Comparison of ENCODE assay signal across 17 cellular contexts in genomic region chr13:91356919-91357612, GRCh38. TPM values are rescaled to one million over a fixed set of nuclear protein-coding genes. Genes with fewer than 3 reads are reported as not detected.
DNase-seq lines count a peak whose midpoint lies in the region; ATAC-seq and TF ChIP-seq lines count a peak whose summit lies in the region.
"Had no signal": no experiment of that assay in that cellular context is flagged by ENCODE, and none has a peak within 500 bp of the region (broad histone marks: within the 10 kb centered on the region; RNA-seq: fewer than 3 reads in every experiment).

No MANE protein-coding gene starts in this region.

- H3K4me1 Mint-ChIP-seq in activated CD8-positive, alpha-beta T cell treated with anti-CD3 and anti-CD28 coated beads for 36 hours (ENCODE audit: low read depth) = peaks cover 43% of the 10 kb centered on the region
- peaks cover 14% of the 10 kb centered on the region for H3K4me1 Mint-ChIP-seq in activated CD8-positive, alpha-beta T cell treated with anti-CD3 and anti-CD28 coated beads, Interleukin-2, amount 10 ng/mL, durations not matched to agents 7 days and 5 days (ENCODE audit: low read depth)
- H3K4me1 Mint-ChIP-seq in activated naive CD8-positive, alpha-beta T cell treated with anti-CD3 and anti-CD28 coated beads for 36 hours = peaks cover 41% of the 10 kb centered on the region
- H3K4me1 Mint-ChIP-seq in neural crest cell = peaks cover 80% of the 10 kb centered on the region

- H3K9me3 ChIP-seq in right atrium auricular region = no peaks in the 10 kb centered on the region
- H3K9me3 ChIP-seq: gastroesophageal sphincter, SJCRH30, vagina had no signal

- no peak for TF ChIP-seq CTCF in activated CD8-positive, alpha-beta T cell treated with anti-CD3 and anti-CD28 coated beads for 36 hours (IDR thresholded peaks at IDR 0.05)
- no peak for TF ChIP-seq CTCF in neural crest cell (conservative IDR thresholded peaks at IDR 0.05)
- no peak for TF ChIP-seq CTCF in right atrium auricular region (IDR thresholded peaks at IDR 0.05)

- H3K27ac ChIP-seq in right atrium auricular region = no peak overlapping the region
- H3K27ac ChIP-seq: gastroesophageal sphincter, SJCRH30, vagina had no signal

- peaks cover 24% of the 10 kb centered on the region for H3K36me3 ChIP-seq in right atrium auricular region
- H3K36me3 ChIP-seq: vagina had no signal

- intact Hi-C loops in activated CD8-positive, alpha-beta T cell treated with anti-CD3 and anti-CD28 coated beads for 36 hours (cut with micrococcal nuclease) = no loop called here

- H3K36me3 Mint-ChIP-seq in activated CD8-positive, alpha-beta T cell treated with anti-CD3 and anti-CD28 coated beads for 36 hours (ENCODE audit: low read depth) = peaks cover 63% of the 10 kb centered on the region
- H3K36me3 Mint-ChIP-seq in activated CD8-positive, alpha-beta T cell treated with anti-CD3 and anti-CD28 coated beads, Interleukin-2, amount 10 ng/mL, durations not matched to agents 7 days and 5 days (ENCODE audit: low read depth) = peaks cover 53% of the 10 kb centered on the region
- peaks cover 55% of the 10 kb centered on the region for H3K36me3 Mint-ChIP-seq in activated naive CD8-positive, alpha-beta T cell treated with anti-CD3 and anti-CD28 coated beads for 36 hours
- peaks cover 38% of the 10 kb centered on the region for H3K36me3 Mint-ChIP-seq in neural crest cell (ENCODE audit: low read depth)

- no peaks in the 10 kb centered on the region for H3K9me3 Mint-ChIP-seq in activated CD8-positive, alpha-beta T cell treated with anti-CD3 and anti-CD28 coated beads for 36 hours
- no peaks in the 10 kb centered on the region for H3K9me3 Mint-ChIP-seq in activated CD8-positive, alpha-beta T cell treated with anti-CD3 and anti-CD28 coated beads, Interleukin-2, amount 10 ng/mL, durations not matched to agents 7 days and 5 days (ENCODE audit: insufficient read depth)
- H3K9me3 Mint-ChIP-seq in activated naive CD8-positive, alpha-beta T cell treated with anti-CD3 and anti-CD28 coated beads for 36 hours = no peaks in the 10 kb centered on the region
- no peaks in the 10 kb centered on the region for H3K9me3 Mint-ChIP-seq in neural crest cell

- no peaks in the 10 kb centered on the region for H3K27me3 Mint-ChIP-seq in activated CD8-positive, alpha-beta T cell treated with anti-CD3 and anti-CD28 coated beads for 36 hours
- H3K27me3 Mint-ChIP-seq in activated CD8-positive, alpha-beta T cell treated with anti-CD3 and anti-CD28 coated beads, Interleukin-2, amount 10 ng/mL, durations not matched to agents 7 days and 5 days (ENCODE audit: low read depth) = no peaks in the 10 kb centered on the region
- no peaks in the 10 kb centered on the region for H3K27me3 Mint-ChIP-seq in activated naive CD8-positive, alpha-beta T cell treated with anti-CD3 and anti-CD28 coated beads for 36 hours
- peaks cover 7% of the 10 kb centered on the region for H3K27me3 Mint-ChIP-seq in neural crest cell (ENCODE audit: low read depth)

- no peak overlapping the region for H3K4me3 Mint-ChIP-seq in activated CD8-positive, alpha-beta T cell treated with anti-CD3 and anti-CD28 coated beads for 36 hours
- H3K4me3 Mint-ChIP-seq in activated CD8-positive, alpha-beta T cell treated with anti-CD3 and anti-CD28 coated beads, Interleukin-2, amount 10 ng/mL, durations not matched to agents 7 days and 5 days = no peak overlapping the region
- H3K4me3 Mint-ChIP-seq in activated naive CD8-positive, alpha-beta T cell treated with anti-CD3 and anti-CD28 coated beads for 36 hours = no peak overlapping the region
- H3K4me3 Mint-ChIP-seq in neural crest cell = peak overlapping the region; percentile 8

- H3K27ac Mint-ChIP-seq in activated CD8-positive, alpha-beta T cell treated with anti-CD3 and anti-CD28 coated beads for 36 hours = peak overlapping the region; percentile 9
- H3K27ac Mint-ChIP-seq in activated CD8-positive, alpha-beta T cell treated with anti-CD3 and anti-CD28 coated beads, Interleukin-2, amount 10 ng/mL, durations not matched to agents 7 days and 5 days = no peak overlapping the region
- H3K27ac Mint-ChIP-seq in activated naive CD8-positive, alpha-beta T cell treated with anti-CD3 and anti-CD28 coated beads for 36 hours = peak overlapping the region; percentile 46
- no peak overlapping the region for H3K27ac Mint-ChIP-seq in neural crest cell (ENCODE audit: unreplicated experiment)

- H3K27me3 ChIP-seq in right atrium auricular region = no peaks in the 10 kb centered on the region
- H3K27me3 ChIP-seq: gastroesophageal sphincter, vagina had no signal

- no peak overlapping the region for H3K4me3 ChIP-seq in right atrium auricular region
- H3K4me3 ChIP-seq: gastroesophageal sphincter, SJCRH30, vagina had no signal

- H3K4me1 ChIP-seq in right atrium auricular region = peaks cover 0 to 8% of the 10 kb centered on the region in 2 donors
- H3K4me1 ChIP-seq: vagina had no signal

- in situ Hi-C loops in KBM-7 (cut with MboI; ENCODE audit: low pct_unique_long_range_greater_than_20kb, low sequenced_read_pairs) = no loop called here

- DNase-seq in activated CD8-positive, alpha-beta T cell treated with anti-CD3 and anti-CD28 coated beads for 36 hours = no peak
- DNase-seq in activated CD8-positive, alpha-beta T cell treated with anti-CD3 and anti-CD28 coated beads, Interleukin-2, amount 10 ng/mL, durations not matched to agents 7 days and 5 days = no peak
- peak; percentile 38 for DNase-seq in KBM-7
- DNase-seq in activated naive CD8-positive, alpha-beta T cell treated with anti-CD3 and anti-CD28 coated beads for 36 hours = no peak
- DNase-seq in neural crest cell (ENCODE audit: low read depth, low spot score) = no peak
- no peak for DNase-seq in dedifferentiated amniotic fluid mesenchymal stem cell (ENCODE audit: extremely low spot score)
- DNase-seq in HuH-7 (ENCODE audit: low spot score) = no peak
- DNase-seq in right atrium auricular region (ENCODE audit: low spot score) = no peak
- DNase-seq: activated effector memory CD4-positive, alpha-beta T cell treated with Interleukin-2 at 50 U/mL for 16 hours; cortex of kidney; DMS79; NCI-H187; NCI-H510A treated with DMSO at 0.1 percent for 48 hours; SJCRH30 had no signal

- CTCF ChIA-PET in activated CD8-positive, alpha-beta T cell treated with anti-CD3 and anti-CD28 coated beads for 36 hours (lab: Charles Lee) = interaction anchor here (1.1 to 1.2 kb wide), 3 partner anchors 11 to 44 kb away, joined by 3 to 6 read pairs (median 4); no protein-coding TSS in a partner anchor
- CTCF ChIA-PET in activated CD8-positive, alpha-beta T cell treated with anti-CD3 and anti-CD28 coated beads, Interleukin-2, amount 10 ng/mL, durations not matched to agents 7 days and 5 days (lab: Charles Lee) = no interaction called here

- ATAC-seq in activated CD8-positive, alpha-beta T cell treated with anti-CD3 and anti-CD28 coated beads for 36 hours = no peak
- ATAC-seq in activated CD8-positive, alpha-beta T cell treated with anti-CD3 and anti-CD28 coated beads, Interleukin-2, amount 10 ng/mL, durations not matched to agents 7 days and 5 days = no peak
- ATAC-seq: gastroesophageal sphincter had no signal

- POLR2A ChIA-PET in activated CD8-positive, alpha-beta T cell treated with anti-CD3 and anti-CD28 coated beads for 36 hours (lab: Charles Lee) = interaction anchor here (1.1 to 5.9 kb wide), 9 partner anchors 10 to 65 kb away, joined by 3 to 35 read pairs (median 4); partner anchors contain the start of gene MIR17HG
- POLR2A ChIA-PET in activated CD8-positive, alpha-beta T cell treated with anti-CD3 and anti-CD28 coated beads, Interleukin-2, amount 10 ng/mL, durations not matched to agents 7 days and 5 days (lab: Charles Lee) = no interaction called here

RNA-seq across cellular contexts. Expression of gene MIR17HG, which starts 9.6 kb away (rescaled TPM):
- total RNA-seq in activated CD8-positive, alpha-beta T cell treated with anti-CD3 and anti-CD28 coated beads for 36 hours = 10 to 100 TPM; 20.3 to 21.3 TPM
- 1 to 10 TPM; 8.1 to 9.9 TPM for total RNA-seq in activated CD8-positive, alpha-beta T cell treated with anti-CD3 and anti-CD28 coated beads, Interleukin-2, amount 10 ng/mL, durations not matched to agents 7 days and 5 days
- 10 to 100 TPM; 26.4 to 30.0 TPM for total RNA-seq in activated naive CD8-positive, alpha-beta T cell treated with anti-CD3 and anti-CD28 coated beads for 36 hours
- total RNA-seq in neural crest cell (40.6 and 40.9 TPM in 2 replicates), right atrium auricular region (under 1 TPM in 1 of 2 donors, not detected in 1; 0.20 TPM)

RNA-seq across cellular contexts. Expression of gene GPC5, which starts 41.4 kb away (rescaled TPM):
- total RNA-seq in activated CD8-positive, alpha-beta T cell treated with anti-CD3 and anti-CD28 coated beads for 36 hours = under 1 TPM; 0.13 to 0.14 TPM
- total RNA-seq in activated CD8-positive, alpha-beta T cell treated with anti-CD3 and anti-CD28 coated beads, Interleukin-2, amount 10 ng/mL, durations not matched to agents 7 days and 5 days = not detected
- under 1 TPM in 1 of 2 experiments, not detected in 1; 0.23 TPM for total RNA-seq in activated naive CD8-positive, alpha-beta T cell treated with anti-CD3 and anti-CD28 coated beads for 36 hours
- total RNA-seq in neural crest cell (0.28 and 0.84 TPM in 2 replicates), right atrium auricular region (1 to 10 TPM in 1 of 2 donors, under 1 TPM in 1; 0.83 to 1.3 TPM)
- total RNA-seq: epithelial cell of proximal tubule had no signal

Comparison
In these comparisons a context has a peak if more than half of its experiments do, and no peak if none do; other contexts are left out.
1. H3K27ac Mint-ChIP-seq: peak in activated CD8-positive, alpha-beta T cell treated with anti-CD3 and anti-CD28 coated beads for 36 hours (single experiment) and activated naive CD8-positive, alpha-beta T cell treated with anti-CD3 and anti-CD28 coated beads for 36 hours (single experiment); none in activated CD8-positive, alpha-beta T cell treated with anti-CD3 and anti-CD28 coated beads, Interleukin-2, amount 10 ng/mL, durations not matched to agents 7 days and 5 days (single experiment) and neural crest cell (single experiment).
2. RNA of gene MIR17HG, which starts 9.6 kb away (total RNA-seq): 40.6 to 40.9 TPM in neural crest cell, 26.4 to 30.0 TPM in activated naive CD8-positive, alpha-beta T cell treated with anti-CD3 and anti-CD28 coated beads for 36 hours, 20.3 to 21.3 TPM in activated CD8-positive, alpha-beta T cell treated with anti-CD3 and anti-CD28 coated beads for 36 hours and 8.1 to 9.9 TPM in activated CD8-positive, alpha-beta T cell treated with anti-CD3 and anti-CD28 coated beads, Interleukin-2, amount 10 ng/mL, durations not matched to agents 7 days and 5 days; 0.20 TPM in right atrium auricular region; every median in the first group is over 4 times any median in the second.